In the genomic region with DNA sequence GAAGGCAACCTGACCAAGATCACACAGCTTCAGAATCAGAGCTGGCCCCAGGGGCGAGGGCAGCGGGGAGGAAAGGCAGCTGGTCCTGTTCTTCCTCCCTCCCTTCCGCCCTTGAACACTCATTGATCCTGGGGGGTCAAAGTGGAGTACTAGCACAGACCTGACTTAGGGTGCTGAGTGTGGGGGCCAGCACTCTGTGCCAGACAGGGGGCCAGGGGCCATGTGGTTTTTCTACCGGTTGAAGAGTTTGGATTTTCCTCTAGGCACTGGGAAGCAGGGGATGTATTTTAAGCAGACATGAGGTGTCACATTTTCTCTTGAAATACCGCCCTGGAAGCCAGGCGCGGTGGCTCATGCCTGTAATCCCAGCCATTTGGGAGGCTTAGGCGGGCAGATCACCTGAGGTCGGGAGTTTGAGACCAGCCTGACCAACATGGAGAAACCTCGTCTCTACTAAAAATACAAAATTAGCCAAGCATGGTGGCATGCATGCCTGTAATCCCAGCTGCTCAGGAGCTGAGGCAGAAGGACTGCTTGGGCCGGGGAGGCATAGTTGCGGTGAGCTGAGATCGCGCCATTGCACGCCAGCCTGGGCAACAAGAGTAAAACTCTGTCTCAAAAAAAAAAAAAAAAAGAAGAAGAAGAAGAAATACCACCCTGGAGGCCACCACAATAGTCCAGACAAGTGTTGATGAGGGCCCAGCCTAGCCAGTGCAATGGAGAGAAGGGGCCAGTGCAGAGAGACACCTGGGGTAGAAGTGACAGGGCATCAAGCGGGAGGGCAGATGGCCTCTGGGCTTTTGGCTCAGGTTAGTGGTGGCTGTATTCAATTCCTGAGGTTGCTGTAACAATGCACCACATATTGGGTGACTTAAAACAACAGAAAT, we compare ENCODE assay signal across 18 cellular contexts. TPM values are rescaled to one million over a fixed set of nuclear protein-coding genes. Genes with fewer than 3 reads are reported as not detected.
"Had no signal": no experiment of that assay in that cellular context is flagged by ENCODE, and none has a peak within 500 bp of the region (broad histone marks: within the 10 kb centered on the region; RNA-seq: fewer than 3 reads in every experiment).

No MANE protein-coding gene starts in this region.

- H3K27me3 ChIP-seq: upper lobe of right lung had no signal

- H3K4me1 ChIP-seq: upper lobe of right lung had no signal

- H3K4me3 ChIP-seq: SK-N-MC, thoracic aorta, upper lobe of right lung had no signal

- H3K27ac ChIP-seq: epithelial cell of prostate, neutrophil, SK-N-MC, thoracic aorta, upper lobe of right lung had no signal

- H3K9me3 ChIP-seq: neutrophil, thoracic aorta, upper lobe of right lung had no signal

- DNase-seq: activated CD4-positive, alpha-beta memory T cell treated with anti-CD3 and anti-CD28 coated beads for 36 hours; activated CD4-positive, alpha-beta T cell treated with anti-CD3 and anti-CD28 coated beads for 1 hour; activated gamma-delta T cell; activated T-cell treated with anti-CD3 and anti-CD28 coated beads, Interleukin-2, amount 50 U/mL, for 4 hours; amygdala; cortex of kidney; effector memory CD4-positive, alpha-beta T cell; foreskin melanocyte; immature natural killer cell; naive thymus-derived CD4-positive, alpha-beta T cell; stimulated activated naive CD8-positive, alpha-beta T cell treated with anti-CD3 and anti-CD28 coated beads, Interleukin-15, amount 100 ng/mL, for 72 hours; T-helper 1 cell; upper lobe of right lung had no signal

- ATAC-seq: activated T-cell treated with anti-CD3 and anti-CD28 coated beads, Interleukin-2, amount 50 U/mL, for 4 hours; naive thymus-derived CD4-positive, alpha-beta T cell; stimulated activated naive CD8-positive, alpha-beta T cell treated with anti-CD3 and anti-CD28 coated beads, Interleukin-15, amount 100 ng/mL, for 72 hours; upper lobe of right lung had no signal

RNA-seq across cellular contexts. Expression of a gene that starts 25.2 kb away (rescaled TPM):
- total RNA-seq: lung microvascular endothelial cell had no signal

RNA-seq across cellular contexts. Expression of a gene that starts 44.7 kb away (rescaled TPM):
- total RNA-seq: thoracic aorta had no signal
- polyA plus RNA-seq: immature natural killer cell had no signal
